In the genomic region with DNA sequence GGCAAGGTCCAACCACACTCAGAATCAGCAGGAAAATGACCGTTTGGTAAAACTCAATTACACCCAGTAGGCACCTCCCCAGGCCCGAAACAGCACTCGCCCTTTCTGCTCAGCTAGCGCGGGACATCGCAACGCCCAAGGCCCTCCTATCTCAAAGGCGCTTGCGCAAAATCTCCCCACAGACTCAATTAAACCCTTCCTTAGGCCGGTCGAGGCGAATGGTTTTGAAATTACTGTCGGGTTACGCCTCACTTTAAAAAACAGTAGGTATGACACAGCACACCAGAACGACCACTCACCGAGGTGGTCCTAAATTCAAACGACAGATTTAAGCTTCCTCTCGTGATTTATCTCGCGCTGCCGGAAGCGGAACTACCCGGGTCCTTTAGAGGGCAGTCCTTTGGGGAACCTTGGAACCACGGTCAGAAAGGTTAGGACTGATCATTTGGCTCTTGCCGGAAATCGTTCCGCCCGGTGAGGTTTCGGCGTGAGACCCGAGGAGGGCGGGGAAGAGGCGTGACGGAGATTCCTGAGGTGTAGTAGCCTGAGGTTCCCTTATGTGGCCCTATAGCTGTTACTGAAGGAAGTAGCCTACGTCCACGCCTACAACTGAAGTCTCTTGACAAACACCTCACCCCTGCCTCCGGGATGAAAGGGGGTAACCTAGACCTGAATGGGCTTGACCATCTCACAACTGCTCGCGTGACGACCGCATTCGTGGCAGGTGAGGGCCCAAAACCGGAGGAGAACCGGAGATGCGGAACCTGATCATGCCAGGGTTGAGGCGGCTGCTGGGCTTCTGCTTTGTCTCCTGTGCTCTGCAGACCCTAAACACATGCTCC, we compare ENCODE assay signal across 1 cellular context.
A peak's percentile ranks its signal among the peaks of the same experiment; 100 is the strongest.
TF ChIP-seq lines count a peak whose summit lies in the region.

A gene with protein sequence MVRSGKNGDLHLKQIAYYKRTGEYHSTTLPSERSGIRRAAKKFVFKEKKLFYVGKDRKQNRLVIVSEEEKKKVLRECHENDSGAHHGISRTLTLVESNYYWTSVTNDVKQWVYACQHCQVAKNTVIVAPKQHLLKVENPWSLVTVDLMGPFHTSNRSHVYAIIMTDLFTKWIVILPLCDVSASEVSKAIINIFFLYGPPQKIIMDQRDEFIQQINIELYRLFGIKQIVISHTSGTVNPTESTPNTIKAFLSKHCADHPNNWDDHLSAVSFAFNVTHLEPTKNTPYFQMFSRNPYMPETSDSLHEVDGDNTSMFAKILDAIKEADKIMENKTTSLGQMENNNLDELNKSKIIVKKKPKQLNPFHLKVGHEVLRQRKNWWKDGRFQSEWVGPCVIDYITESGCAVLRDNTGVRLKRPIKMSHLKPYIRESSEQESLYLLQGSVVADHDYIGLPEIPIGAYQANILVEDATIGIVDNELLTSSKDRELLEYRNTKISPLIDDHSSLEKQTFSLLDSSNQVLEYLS (minus strand): TSS at position 374 of the 842 bp plus-strand sequence. CDS start 11,431 bp downstream, outside the sequence.
PPIP5K2 (plus strand) TSS at position 537 of the 842 bp plus-strand sequence. CDS start 9,289 bp downstream, outside the sequence.

TF ChIP-seq in HepG2, 621 proteins besides CTCF, POLR2A, EP300 and RAD21 (continued from another document and continues in another):
- TF ChIP-seq HINFP (CRISPR knock-in tag; IDR thresholded peaks at IDR 0.05; ENCODE audit: low read depth) (no peak), KLF9 (CRISPR knock-in tag; IDR thresholded peaks at IDR 0.05; ENCODE audit: low read depth) (no peak), ZNF674 (CRISPR knock-in tag; IDR thresholded peaks at IDR 0.05; ENCODE audit: low read depth) (no peak), ARID3A (IDR thresholded peaks at IDR 0.05; ENCODE audit: low read depth, low read length) (peak; percentile 53; the same call in 1 of the 2 replicates), SP1 (IDR thresholded peaks at IDR 0.05) (no peak), SP1 (CRISPR knock-in tag; IDR thresholded peaks at IDR 0.05) (peak; percentile 69; the same call in 1 of the 2 replicates), CBX5 (CRISPR knock-in tag; IDR thresholded peaks at IDR 0.05; ENCODE audit: borderline replicate concordance) (peak; percentile 90; the same call in 1 of the 2 replicates), NFYB (CRISPR knock-in tag; IDR thresholded peaks at IDR 0.05) (0 out of 2 replicates have a peak, but pooled peaks have one; percentile 25), KDM6A (CRISPR knock-in tag; IDR thresholded peaks at IDR 0.05; ENCODE audit: low read depth) (no peak), MLLT10 (CRISPR knock-in tag; IDR thresholded peaks at IDR 0.05) (no peak), ZNF136 (CRISPR knock-in tag; IDR thresholded peaks at IDR 0.05; ENCODE audit: low read depth) (peak; percentile 75; the same call in 1 of the 2 replicates), ZNF331 (CRISPR knock-in tag; IDR thresholded peaks at IDR 0.05) (peak; percentile 83), ZNF7 (CRISPR knock-in tag; IDR thresholded peaks at IDR 0.05) (no peak), HDAC6 (IDR thresholded peaks at IDR 0.05; ENCODE audit: low read depth, low read length) (no peak), ZNF775 (CRISPR knock-in tag; IDR thresholded peaks at IDR 0.05; ENCODE audit: borderline replicate concordance) (no peak), ZNF784 (CRISPR knock-in tag; IDR thresholded peaks at IDR 0.05; ENCODE audit: borderline replicate concordance) (peak; percentile 90; the same call in 1 of the 2 replicates), RARA (CRISPR knock-in tag; IDR thresholded peaks at IDR 0.05) (peak; percentile 65), HOXA7 (CRISPR knock-in tag; IDR thresholded peaks at IDR 0.05) (no peak), TOPORS (CRISPR knock-in tag; IDR thresholded peaks at IDR 0.05) (peak; percentile 81), MEF2D (CRISPR knock-in tag; IDR thresholded peaks at IDR 0.05) (peak; percentile 77), ZNF562 (CRISPR knock-in tag; IDR thresholded peaks at IDR 0.05; ENCODE audit: borderline replicate concordance) (no peak; the same call in 1 of the 2 replicates), SIX1 (CRISPR knock-in tag; IDR thresholded peaks at IDR 0.05; ENCODE audit: borderline replicate concordance) (no peak), ZNF503 (CRISPR knock-in tag; IDR thresholded peaks at IDR 0.05) (peak; percentile 38), XRCC5 (optimal IDR thresholded peaks at IDR 0.05; ENCODE audit: low read length) (peak; percentile 98), PRDM15 (CRISPR knock-in tag; IDR thresholded peaks at IDR 0.05) (no peak), NFKB2 (CRISPR knock-in tag; IDR thresholded peaks at IDR 0.05; ENCODE audit: borderline replicate concordance) (peak; percentile 81; the same call in 1 of the 2 replicates), ZZZ3 (CRISPR knock-in tag; IDR thresholded peaks at IDR 0.05; ENCODE audit: borderline replicate concordance) (peak; percentile 31; the same call in 1 of the 2 replicates), STAG1 (CRISPR knock-in tag; IDR thresholded peaks at IDR 0.05) (no peak), ZNF839 (CRISPR knock-in tag; IDR thresholded peaks at IDR 0.05; ENCODE audit: borderline replicate concordance) (peak; percentile 41; the same call in 1 of the 2 replicates), ISL2 (CRISPR knock-in tag; IDR thresholded peaks at IDR 0.05) (peak; percentile 58; the same call in 1 of the 2 replicates), ATF6 (CRISPR knock-in tag; conservative IDR thresholded peaks at IDR 0.05) (peak; percentile 26; the same call in 1 of the 2 replicates), AGO1 (IDR thresholded peaks at IDR 0.05; ENCODE audit: low read depth, low read length, poor library complexity, severe bottlenecking) (no peak), TBL1XR1 (IDR thresholded peaks at IDR 0.05; ENCODE audit: borderline replicate concordance, low read length, partially characterized antibody) (peak; percentile 24)
- TF ChIP-seq, protein P1, sequence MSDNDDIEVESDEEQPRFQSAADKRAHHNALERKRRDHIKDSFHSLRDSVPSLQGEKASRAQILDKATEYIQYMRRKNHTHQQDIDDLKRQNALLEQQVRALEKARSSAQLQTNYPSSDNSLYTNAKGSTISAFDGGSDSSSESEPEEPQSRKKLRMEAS (IDR thresholded peaks at IDR 0.05), result peak; percentile 72
- TF ChIP-seq, protein P2, sequence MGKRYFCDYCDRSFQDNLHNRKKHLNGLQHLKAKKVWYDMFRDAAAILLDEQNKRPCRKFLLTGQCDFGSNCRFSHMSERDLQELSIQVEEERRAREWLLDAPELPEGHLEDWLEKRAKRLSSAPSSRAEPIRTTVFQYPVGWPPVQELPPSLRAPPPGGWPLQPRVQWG (CRISPR knock-in tag; IDR thresholded peaks at IDR 0.05; ENCODE audit: borderline replicate concordance, low read depth), result no peak
- TF ChIP-seq, protein P3, sequence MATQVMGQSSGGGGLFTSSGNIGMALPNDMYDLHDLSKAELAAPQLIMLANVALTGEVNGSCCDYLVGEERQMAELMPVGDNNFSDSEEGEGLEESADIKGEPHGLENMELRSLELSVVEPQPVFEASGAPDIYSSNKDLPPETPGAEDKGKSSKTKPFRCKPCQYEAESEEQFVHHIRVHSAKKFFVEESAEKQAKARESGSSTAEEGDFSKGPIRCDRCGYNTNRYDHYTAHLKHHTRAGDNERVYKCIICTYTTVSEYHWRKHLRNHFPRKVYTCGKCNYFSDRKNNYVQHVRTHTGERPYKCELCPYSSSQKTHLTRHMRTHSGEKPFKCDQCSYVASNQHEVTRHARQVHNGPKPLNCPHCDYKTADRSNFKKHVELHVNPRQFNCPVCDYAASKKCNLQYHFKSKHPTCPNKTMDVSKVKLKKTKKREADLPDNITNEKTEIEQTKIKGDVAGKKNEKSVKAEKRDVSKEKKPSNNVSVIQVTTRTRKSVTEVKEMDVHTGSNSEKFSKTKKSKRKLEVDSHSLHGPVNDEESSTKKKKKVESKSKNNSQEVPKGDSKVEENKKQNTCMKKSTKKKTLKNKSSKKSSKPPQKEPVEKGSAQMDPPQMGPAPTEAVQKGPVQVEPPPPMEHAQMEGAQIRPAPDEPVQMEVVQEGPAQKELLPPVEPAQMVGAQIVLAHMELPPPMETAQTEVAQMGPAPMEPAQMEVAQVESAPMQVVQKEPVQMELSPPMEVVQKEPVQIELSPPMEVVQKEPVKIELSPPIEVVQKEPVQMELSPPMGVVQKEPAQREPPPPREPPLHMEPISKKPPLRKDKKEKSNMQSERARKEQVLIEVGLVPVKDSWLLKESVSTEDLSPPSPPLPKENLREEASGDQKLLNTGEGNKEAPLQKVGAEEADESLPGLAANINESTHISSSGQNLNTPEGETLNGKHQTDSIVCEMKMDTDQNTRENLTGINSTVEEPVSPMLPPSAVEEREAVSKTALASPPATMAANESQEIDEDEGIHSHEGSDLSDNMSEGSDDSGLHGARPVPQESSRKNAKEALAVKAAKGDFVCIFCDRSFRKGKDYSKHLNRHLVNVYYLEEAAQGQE (IDR thresholded peaks at IDR 0.05; ENCODE audit: borderline replicate concordance in 1 of 2, low read depth in 1 of 2, low read length in 2 of 2), result peak in 1 of 2 experiments; percentile 32; a peak in 1 of 4 replicates
